Comparison of ENCODE assay signal across 8 cellular contexts in genomic region chr6:26058477-26059033, GRCh38. TPM values are rescaled to one million over a fixed set of nuclear protein-coding genes. Genes with fewer than 3 reads are reported as not detected.
DNase-seq lines count a peak whose midpoint lies in the region; ATAC-seq, FAIRE-seq and TF ChIP-seq lines count a peak whose summit lies in the region.
"Not testable (repeated sequence)": the region's sequence is repeated elsewhere in the genome, so short reads cannot be mapped to it uniquely, and the experiment has no call there.

No MANE protein-coding gene starts in this region.

- not testable (repeated sequence) for DNase-seq in GM23338 (ENCODE audit: low spot score); SK-N-MC (ENCODE audit: low read depth, low spot score); activated CD8-positive, alpha-beta T cell treated with anti-CD3 and anti-CD28 coated beads for 36 hours; activated naive CD8-positive, alpha-beta T cell treated with anti-CD3 and anti-CD28 coated beads, Interleukin-2, amount 10 ng/mL, durations not matched to agents 7 days and 5 days; HepG2 (ENCODE audit: low spot score); neural progenitor cell (ENCODE audit: low spot score)

- H3K9me3 ChIP-seq in BLaER1 treated with 17β-estradiol and CSF1 and Interleukin-3, amounts not matched to agents 10 nM and 100 nM (replicated peaks in 1 of 11); KOPT-K1 (ENCODE audit: insufficient read depth, low read length, poor library complexity, severe bottlenecking); SK-N-MC (ENCODE audit: low read depth, low read length); HepG2 (ENCODE audit: low read length); neural progenitor cell (ENCODE audit: low read depth): not testable (repeated sequence)

- peak overlapping the region in 9 of 11 experiments; percentile 20 to 93 (median 85); a peak in 7 of 22 replicates for H3K4me2 ChIP-seq in BLaER1 treated with 17β-estradiol and CSF1 and Interleukin-3, amounts not matched to agents 10 nM and 100 nM
- not testable (repeated sequence) for H3K4me2 ChIP-seq in GM23338; HepG2 (ENCODE audit: low read depth, low read length)
- peak overlapping the region; percentile 89 for H3K4me2 ChIP-seq in neural progenitor cell

- H3F3A ChIP-seq in GM23338 (replicated peaks; ENCODE audit: low read depth) = not testable (repeated sequence)
- H3F3A ChIP-seq in neural progenitor cell (ENCODE audit: low read depth) = peaks cover 44% of the 10 kb centered on the region

- H3K9ac ChIP-seq in BLaER1 treated with 17β-estradiol and CSF1 and Interleukin-3, amounts not matched to agents 10 nM and 100 nM = peak overlapping the region in 2 of 11 experiments; percentile 96 to 98; a peak in 2 of 22 replicates
- not testable (repeated sequence) for H3K9ac ChIP-seq in SK-N-MC (ENCODE audit: insufficient read length); HepG2 (ENCODE audit: insufficient read depth, low read depth, low read length); neural progenitor cell

- intact Hi-C loops in activated CD8-positive, alpha-beta T cell treated with anti-CD3 and anti-CD28 coated beads for 36 hours (cut with micrococcal nuclease) = not testable (repeated sequence)
- intact Hi-C loops in HepG2 (cut with micrococcal nuclease; ENCODE audit: unreplicated experiment) = loop anchor here (5.0 kb wide), 1 partner anchor 159 kb away; a partner anchor contains a TSS

- H3K4me3 Mint-ChIP-seq in GM23338; activated CD8-positive, alpha-beta T cell treated with anti-CD3 and anti-CD28 coated beads for 36 hours; activated naive CD8-positive, alpha-beta T cell treated with anti-CD3 and anti-CD28 coated beads, Interleukin-2, amount 10 ng/mL, durations not matched to agents 7 days and 5 days; neural progenitor cell: not testable (repeated sequence)

- POLR2A ChIA-PET in activated CD8-positive, alpha-beta T cell treated with anti-CD3 and anti-CD28 coated beads for 36 hours (lab: Charles Lee) = interaction anchor here (0.6 to 26.1 kb wide), 7 partner anchors 13 to 99 kb away, joined by 3 to 1376 read pairs (median 103); a partner anchor contains a TSS
- POLR2A ChIA-PET in activated naive CD8-positive, alpha-beta T cell treated with anti-CD3 and anti-CD28 coated beads, Interleukin-2, amount 10 ng/mL, durations not matched to agents 7 days and 5 days (lab: Charles Lee) = interaction anchor here (2.0 to 30.0 kb wide), 6 partner anchors 13 to 99 kb away, joined by 8 to 1993 read pairs (median 56); a partner anchor contains a TSS
- POLR2A ChIA-PET in HepG2 (lab: Yijun Ruan, JAX) = interaction anchor here (0.7 to 2.7 kb wide), 5 partner anchors 13 to 1749 kb away, joined by 3 to 9 read pairs (median 7); a partner anchor contains a TSS

- CTCF ChIA-PET in activated CD8-positive, alpha-beta T cell treated with anti-CD3 and anti-CD28 coated beads for 36 hours (lab: Charles Lee) = interaction anchor here (26.9 kb wide), 1 partner anchor 39 kb away, joined by 841 read pairs; the partner anchor contains the start of gene HFE
- CTCF ChIA-PET in HepG2 (lab: Yijun Ruan, JAX; ENCODE audit: low intra/inter-chr PET ratio, low total read pairs) = not testable (repeated sequence)

- H3K4me1 Mint-ChIP-seq in GM23338 (peaks cover 13% of the 10 kb centered on the region), neural progenitor cell (peaks cover 25% of the 10 kb centered on the region)
- not testable (repeated sequence) for H3K4me1 Mint-ChIP-seq in activated CD8-positive, alpha-beta T cell treated with anti-CD3 and anti-CD28 coated beads for 36 hours (ENCODE audit: low read depth)
- H3K4me1 Mint-ChIP-seq in activated naive CD8-positive, alpha-beta T cell treated with anti-CD3 and anti-CD28 coated beads, Interleukin-2, amount 10 ng/mL, durations not matched to agents 7 days and 5 days = peaks cover 27% of the 10 kb centered on the region

- H3K4me3 ChIP-seq in BLaER1 treated with 17β-estradiol and CSF1 and Interleukin-3, amounts not matched to agents 10 nM and 100 nM; GM23338; SK-N-MC; HepG2 (replicated peaks in 1 of 3; ENCODE audit: insufficient read depth in 1 of 3, low read depth in 2 of 3, low read length in 3 of 3); neural progenitor cell: not testable (repeated sequence)

- TF ChIP-seq CTCF in GM23338 (conservative IDR thresholded peaks at IDR 0.05; ENCODE audit: low read depth in 2 of 2); activated CD8-positive, alpha-beta T cell treated with anti-CD3 and anti-CD28 coated beads for 36 hours (IDR thresholded peaks at IDR 0.05); HepG2 (CRISPR knock-in tag; IDR thresholded peaks at IDR 0.05); neural progenitor cell (IDR thresholded peaks at IDR 0.05): not testable (repeated sequence)

- H3K36me3 Mint-ChIP-seq in GM23338 (ENCODE audit: low read depth); activated CD8-positive, alpha-beta T cell treated with anti-CD3 and anti-CD28 coated beads for 36 hours (ENCODE audit: low read depth); activated naive CD8-positive, alpha-beta T cell treated with anti-CD3 and anti-CD28 coated beads, Interleukin-2, amount 10 ng/mL, durations not matched to agents 7 days and 5 days; neural progenitor cell: not testable (repeated sequence)

- H4K20me1 ChIP-seq in BLaER1 treated with 17β-estradiol and CSF1 and Interleukin-3, amounts not matched to agents 10 nM and 100 nM; GM23338 (replicated peaks; ENCODE audit: insufficient read depth); HepG2 (ENCODE audit: insufficient read depth, low read length); neural progenitor cell (ENCODE audit: low read depth): not testable (repeated sequence)

- not testable (repeated sequence) for TF ChIP-seq EP300 in HepG2 (IDR thresholded peaks at IDR 0.05; ENCODE audit: low read depth in 2 of 2, low read length in 2 of 2); HepG2 (CRISPR knock-in tag; IDR thresholded peaks at IDR 0.05; ENCODE audit: borderline replicate concordance)

- not testable (repeated sequence) for BruUV-seq in HepG2 (replicated peaks; lab: Mats Ljungman, UMichigan)

- H3K27me3 ChIP-seq in BLaER1 treated with 17β-estradiol and CSF1 and Interleukin-3, amounts not matched to agents 10 nM and 100 nM; GM23338 (ENCODE audit: insufficient read depth); HepG2 (ENCODE audit: control insufficient read depth in 1 of 2, insufficient read depth in 2 of 2, low read length in 2 of 2); neural progenitor cell: not testable (repeated sequence)

- H3K27me3 Mint-ChIP-seq in GM23338 (ENCODE audit: insufficient read depth, low read depth, poor library complexity) = peaks cover 19% of the 10 kb centered on the region
- H3K27me3 Mint-ChIP-seq in activated CD8-positive, alpha-beta T cell treated with anti-CD3 and anti-CD28 coated beads for 36 hours; activated naive CD8-positive, alpha-beta T cell treated with anti-CD3 and anti-CD28 coated beads, Interleukin-2, amount 10 ng/mL, durations not matched to agents 7 days and 5 days; neural progenitor cell (ENCODE audit: insufficient read depth, low read depth): not testable (repeated sequence)

- H3K4me1 ChIP-seq in BLaER1 treated with 17β-estradiol and CSF1 and Interleukin-3, amounts not matched to agents 10 nM and 100 nM = peaks cover 22 to 47% (median 25%) of the 10 kb centered on the region in 10 experiments
- H3K4me1 ChIP-seq in GM23338 (ENCODE audit: insufficient read depth) = not testable (repeated sequence)
- H3K4me1 ChIP-seq in HepG2 (ENCODE audit: insufficient read depth, low read length) (peaks cover 28% of the 10 kb centered on the region), neural progenitor cell (peaks cover 14% of the 10 kb centered on the region)

- not testable (repeated sequence) for H3K9me2 ChIP-seq in GM23338 (ENCODE audit: insufficient read depth)

- ATAC-seq in GM23338; activated CD8-positive, alpha-beta T cell treated with anti-CD3 and anti-CD28 coated beads for 36 hours; activated naive CD8-positive, alpha-beta T cell treated with anti-CD3 and anti-CD28 coated beads, Interleukin-2, amount 10 ng/mL, durations not matched to agents 7 days and 5 days (ENCODE audit: low read depth); HepG2: not testable (repeated sequence)

- H3K27ac Mint-ChIP-seq in GM23338 = peak overlapping the region; percentile 84
- peak overlapping the region; percentile 15 for H3K27ac Mint-ChIP-seq in activated CD8-positive, alpha-beta T cell treated with anti-CD3 and anti-CD28 coated beads for 36 hours
- peak overlapping the region; percentile 56 for H3K27ac Mint-ChIP-seq in activated naive CD8-positive, alpha-beta T cell treated with anti-CD3 and anti-CD28 coated beads, Interleukin-2, amount 10 ng/mL, durations not matched to agents 7 days and 5 days
- H3K27ac Mint-ChIP-seq in neural progenitor cell = peak overlapping the region; percentile 81

- peak overlapping the region in 9 of 11 experiments; percentile 89 to 99 (median 96); a peak in 12 of 22 replicates for H3K27ac ChIP-seq in BLaER1 treated with 17β-estradiol and CSF1 and Interleukin-3, amounts not matched to agents 10 nM and 100 nM
- H3K27ac ChIP-seq in GM23338 (ENCODE audit: low read depth); HepG2 (ENCODE audit: extremely low read length, insufficient read depth, low read length); neural progenitor cell: not testable (repeated sequence)
- H3K27ac ChIP-seq in KOPT-K1 (ENCODE audit: low read depth, low read length, poor library complexity, severe bottlenecking) (peak overlapping the region; percentile 99), SK-N-MC (peak overlapping the region; percentile 97)

- H2AFZ ChIP-seq in GM23338; HepG2 (ENCODE audit: low read length); neural progenitor cell (replicated peaks): not testable (repeated sequence)

- 95% methylated on average over 12 of the region's 12 CpGs for WGBS in HepG2 (ENCODE audit: low lambda C conversion rate)

- FAIRE-seq in HepG2 (lab: Jason Lieb, UNC) = not testable (repeated sequence)

- TF ChIP-seq POLR2A in HepG2 (IDR thresholded peaks at IDR 0.05; ENCODE audit: insufficient read depth in 1 of 2, low read depth in 2 of 2, low read length in 2 of 2) = not testable (repeated sequence)

- in situ Hi-C loops in HepG2 (cut with HindIII; ENCODE audit: extremely low pct_ligation_motif_present, low pct_unique_long_range_greater_than_20kb) = not testable (repeated sequence)

- H3K9me3 Mint-ChIP-seq in GM23338; activated CD8-positive, alpha-beta T cell treated with anti-CD3 and anti-CD28 coated beads for 36 hours; activated naive CD8-positive, alpha-beta T cell treated with anti-CD3 and anti-CD28 coated beads, Interleukin-2, amount 10 ng/mL, durations not matched to agents 7 days and 5 days; neural progenitor cell: not testable (repeated sequence)

- H3K79me2 ChIP-seq in GM23338 (replicated peaks; ENCODE audit: insufficient read depth); HepG2 (ENCODE audit: insufficient read depth, low read length); neural progenitor cell (ENCODE audit: low read depth): not testable (repeated sequence)

- not testable (repeated sequence) for TF ChIP-seq RAD21 in HepG2 (CRISPR knock-in tag; IDR thresholded peaks at IDR 0.05)

- not testable (repeated sequence) for H3K36me3 ChIP-seq in BLaER1 treated with 17β-estradiol and CSF1 and Interleukin-3, amounts not matched to agents 10 nM and 100 nM; GM23338 (ENCODE audit: insufficient read depth); KOPT-K1 (ENCODE audit: insufficient read depth, low read length); SK-N-MC (ENCODE audit: insufficient read depth, low read length); HepG2 (replicated peaks in 1 of 2; ENCODE audit: control insufficient read depth in 1 of 2, insufficient read depth in 2 of 2, low read length in 2 of 2); neural progenitor cell

RNA-seq across cellular contexts. Expression of gene HFE, which starts 28.7 kb away (rescaled TPM):
- total RNA-seq in GM23338 (2014; rRNA removed; shearing (Covaris generic)) = 0.63 and 0.78 TPM in 2 replicates
- polyA plus RNA-seq in GM23338 (2016; fragmentation: Nextera tagmentation; extraction: Ambion mirVana) (0.38 and 0.53 TPM in 2 replicates), HepG2 (2011; rRNA removed) (5.7 and 6.3 TPM in 2 replicates)
- under 1 TPM; 0.25 to 0.56 TPM for total RNA-seq in activated CD8-positive, alpha-beta T cell treated with anti-CD3 and anti-CD28 coated beads for 36 hours
- 1 to 10 TPM; 5.0 to 7.2 TPM for total RNA-seq in activated naive CD8-positive, alpha-beta T cell treated with anti-CD3 and anti-CD28 coated beads, Interleukin-2, amount 10 ng/mL, durations not matched to agents 7 days and 5 days
- total RNA-seq in HepG2 (2016; rRNA removed; fragmentation: Illumina TruSeq; extraction: Trizol) (1.9 and 3.7 TPM in 2 replicates), neural progenitor cell (ENCODE audit: low replicate concordance) (0.43 and 1.5 TPM in 2 replicates)
- total RNA-seq in HepG2 (2016; cell fraction: cytosol; rRNA removed; fragmentation: Illumina TruSeq; extraction: Trizol; ENCODE audit: low read depth) = 0.18 and 0.51 TPM in 2 replicates
- 1.9 and 4.9 TPM in 2 replicates for total RNA-seq in HepG2 (2016; cell fraction: insoluble cytoplasmic fraction; rRNA removed; fragmentation: Illumina TruSeq; extraction: Trizol)
- 0.41 and 0.49 TPM in 2 replicates for total RNA-seq in HepG2 (2016; cell fraction: membrane; rRNA removed; fragmentation: Illumina TruSeq; extraction: Trizol)
- total RNA-seq in HepG2 (2016; cell fraction: nucleus; rRNA removed; fragmentation: Illumina TruSeq; extraction: Trizol) = 3.5 and 4.2 TPM in 2 replicates
- polyA plus RNA-seq in HepG2 (2011; cell fraction: cytosol; rRNA removed) = 5.3 and 5.8 TPM in 2 replicates
- 3.7 and 5.3 TPM in 2 replicates for polyA plus RNA-seq in HepG2 (2011; cell fraction: nucleus; rRNA removed)
- polyA plus RNA-seq in HepG2 (2012) = 2.4 and 3.5 TPM in 2 replicates
- polyA plus RNA-seq in HepG2 (2016; cell fraction: cytosol; fragmentation: Illumina TruSeq; extraction: Trizol; ENCODE audit: low read depth) = 0.24 and 0.26 TPM in 2 replicates
- 1.4 and 2.1 TPM in 2 replicates for polyA plus RNA-seq in HepG2 (2016; cell fraction: insoluble cytoplasmic fraction; fragmentation: Illumina TruSeq; extraction: Trizol; ENCODE audit: low read depth)
- 0.29 and 0.86 TPM in 2 replicates for polyA plus RNA-seq in HepG2 (2016; cell fraction: membrane; fragmentation: Illumina TruSeq; extraction: Trizol; ENCODE audit: low read depth)
- 7.7 and 8.2 TPM in 2 replicates for polyA plus RNA-seq in HepG2 (2016; cell fraction: nucleus; fragmentation: Illumina TruSeq; extraction: Trizol; ENCODE audit: insufficient read depth, low read depth)
- polyA minus RNA-seq in HepG2 (2011; rRNA and poly(A)+ RNA removed; ENCODE audit: low replicate concordance) = 13.4 and 32.5 TPM in 2 replicates
- polyA minus RNA-seq in HepG2 (2011; cell fraction: cytosol; rRNA and poly(A)+ RNA removed) = 2.2 and 5.5 TPM in 2 replicates
- 3.3 and 4.0 TPM in 2 replicates for polyA minus RNA-seq in HepG2 (2011; cell fraction: nucleus; rRNA and poly(A)+ RNA removed)

Comparison
In these comparisons a context has a peak if more than half of its experiments do, and no peak if none do; other contexts are left out.
1. H3K27ac Mint-ChIP-seq: peak in every context shown above with its lines; median percentile 84 in GM23338; 81 in neural progenitor cell; 56 in activated naive CD8-positive, alpha-beta T cell treated with anti-CD3 and anti-CD28 coated beads, Interleukin-2, amount 10 ng/mL, durations not matched to agents 7 days and 5 days; 15 in activated CD8-positive, alpha-beta T cell treated with anti-CD3 and anti-CD28 coated beads for 36 hours.